In the genomic region with DNA sequence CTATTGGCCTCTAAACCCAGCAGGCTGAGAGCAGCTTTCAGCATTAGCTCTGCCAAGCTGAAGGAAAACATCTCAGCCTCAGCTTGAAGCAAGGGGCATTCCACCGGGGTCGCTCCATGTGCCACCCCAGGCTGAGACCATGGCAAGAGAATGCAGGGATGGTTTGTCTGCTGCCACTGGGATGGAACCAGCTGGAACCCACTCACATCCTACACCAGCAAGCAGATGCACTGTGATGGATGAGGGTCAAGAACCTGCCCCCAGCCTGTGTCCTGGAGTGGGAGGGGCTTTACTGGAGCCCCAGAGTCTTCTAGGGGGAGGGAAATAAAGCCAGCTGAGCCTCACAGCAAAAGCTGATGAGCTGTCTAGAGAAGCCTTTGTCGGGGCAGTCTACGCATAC, we compare ENCODE assay signal across 30 cellular contexts.
"Had no signal": no experiment of that assay in that cellular context is flagged by ENCODE, and none has a peak within 500 bp of the region (broad histone marks: within the 10 kb centered on the region; RNA-seq: fewer than 3 reads in every experiment).

No MANE protein-coding gene starts in this region.

- ATAC-seq: activated CD4-positive, CD25-positive, alpha-beta regulatory T cell treated with anti-CD3 and anti-CD28 coated beads, Interleukin-2, amount 50 U/mL, for 24 hours; activated CD8-positive, alpha-beta memory T cell treated with anti-CD3 and anti-CD28 coated beads, Interleukin-2, amount 10 ng/mL, durations not matched to agents 7 days and 5 days; activated CD8-positive, alpha-beta T cell treated with anti-CD3 and anti-CD28 coated beads, Interleukin-2, amount 10 ng/mL, durations not matched to agents 7 days and 5 days; heart left ventricle had no signal

- DNase-seq: activated B cell treated with CpG ODN at 0.5 μM for 24 hours; activated CD4-positive, alpha-beta T cell treated with anti-CD3 and anti-CD28 coated beads for 48 hours; activated CD4-positive, alpha-beta T cell treated with anti-CD3 and anti-CD28 coated beads, Interleukin-2, amount 50 U/mL, for 1 hour; activated CD4-positive, alpha-beta T cell treated with anti-CD3 and anti-CD28 coated beads, Interleukin-2, amount 50 U/mL, for 48 hours; activated CD8-positive, alpha-beta memory T cell treated with anti-CD3 and anti-CD28 coated beads, Interleukin-2, amount 10 ng/mL, durations not matched to agents 7 days and 5 days; activated CD8-positive, alpha-beta memory T cell treated with anti-CD3 and anti-CD28 coated beads, Interleukin-2, amount 50 U/mL, for 4 hours; activated CD8-positive, alpha-beta T cell treated with anti-CD3 and anti-CD28 coated beads, Interleukin-2, amount 10 ng/mL, durations not matched to agents 7 days and 5 days; activated gamma-delta T cell treated with Interleukin-2 at 50 U/mL for 16 hours; activated naive CD4-positive, alpha-beta T cell treated with anti-CD3 and anti-CD28 coated beads, Interleukin-2, amount 50 U/mL, for 16 hours; activated naive CD4-positive, alpha-beta T cell treated with Interleukin-2 at 50 U/mL for 16 hours; activated T-cell treated with anti-CD3 and anti-CD28 coated beads, Interleukin-2, amount 50 U/mL, for 1 hour; activated T-cell treated with anti-CD3 and anti-CD28 coated beads, Interleukin-2, amount 50 U/mL, for 48 hours; amniotic stem cell; anterior cingulate cortex; brain microvascular endothelial cell; dorsolateral prefrontal cortex; effector memory CD4-positive, alpha-beta T cell; esophagus squamous epithelium; glutamatergic neuron; heart left ventricle; T-helper 2 cell; WERI-Rb-1 had no signal

- H3K9me3 ChIP-seq: esophagus squamous epithelium had no signal

- H3K27me3 ChIP-seq: brain microvascular endothelial cell, dorsolateral prefrontal cortex, esophagus squamous epithelium, heart left ventricle had no signal

- H3K4me1 ChIP-seq: esophagus squamous epithelium, heart left ventricle had no signal

- H3K4me3 Mint-ChIP-seq: activated B cell treated with CpG ODN at 0.5 μM for 24 hours; activated CD8-positive, alpha-beta memory T cell treated with anti-CD3 and anti-CD28 coated beads, Interleukin-2, amount 10 ng/mL, durations not matched to agents 7 days and 5 days; activated CD8-positive, alpha-beta T cell treated with anti-CD3 and anti-CD28 coated beads, Interleukin-2, amount 10 ng/mL, durations not matched to agents 7 days and 5 days; activated naive CD8-positive, alpha-beta T cell; activated T-helper 1 cell treated with anti-CD3 and anti-CD28 coated beads, Interleukin-12 subunit alpha, Interleukin-12 subunit beta, Interleukin-2, Interleukin-4 antibody, amounts not matched to agents 30 ng/mL and 10 ng/mL and 1 ng/mL, durations not matched to agents 14 hours and 24 hours and 36 hours; central memory CD8-positive, alpha-beta T cell; dendritic cell treated with granulocyte-macrophage colony-stimulating factor and Interleukin-4, amounts not matched to agents 40 ng/mL and 50 ng/mL, for 4 days had no signal

- H3K27ac ChIP-seq: brain microvascular endothelial cell, coronary artery, dorsolateral prefrontal cortex, epithelial cell of prostate, esophagus squamous epithelium, heart left ventricle, WERI-Rb-1 had no signal

- H3K27me3 Mint-ChIP-seq: activated CD8-positive, alpha-beta memory T cell treated with anti-CD3 and anti-CD28 coated beads, Interleukin-2, amount 10 ng/mL, durations not matched to agents 7 days and 5 days; central memory CD8-positive, alpha-beta T cell had no signal

- H3K36me3 ChIP-seq: brain microvascular endothelial cell, esophagus squamous epithelium, heart left ventricle, WERI-Rb-1 had no signal

- H3K4me3 ChIP-seq: coronary artery, dorsolateral prefrontal cortex, esophagus squamous epithelium, heart left ventricle had no signal

- H3K27ac Mint-ChIP-seq: activated B cell treated with CpG ODN at 0.5 μM for 24 hours; activated CD8-positive, alpha-beta memory T cell treated with anti-CD3 and anti-CD28 coated beads, Interleukin-2, amount 10 ng/mL, durations not matched to agents 7 days and 5 days; activated CD8-positive, alpha-beta T cell treated with anti-CD3 and anti-CD28 coated beads, Interleukin-2, amount 10 ng/mL, durations not matched to agents 7 days and 5 days; activated naive CD8-positive, alpha-beta T cell; activated T-helper 1 cell treated with anti-CD3 and anti-CD28 coated beads, Interleukin-12 subunit alpha, Interleukin-12 subunit beta, Interleukin-2, Interleukin-4 antibody, amounts not matched to agents 30 ng/mL and 10 ng/mL and 1 ng/mL, durations not matched to agents 14 hours and 24 hours and 36 hours; activated T-helper 2 cell treated with anti-CD3 and anti-CD28 coated beads, Interferon-gamma antibody, Interleukin-2, Interleukin-4, amounts not matched to agents 10 μg/mL and 5 μg/mL and 100 μg/mL, durations not matched to agents 14 hours and 24 hours and 36 hours; dendritic cell treated with granulocyte-macrophage colony-stimulating factor and Interleukin-4, amounts not matched to agents 40 ng/mL and 50 ng/mL, for 4 days had no signal

- H3K4me1 Mint-ChIP-seq: activated B cell treated with CpG ODN at 0.5 μM for 24 hours; central memory CD8-positive, alpha-beta T cell had no signal
